Comparison of ENCODE assay signal across 8 cellular contexts in the genomic region with DNA sequence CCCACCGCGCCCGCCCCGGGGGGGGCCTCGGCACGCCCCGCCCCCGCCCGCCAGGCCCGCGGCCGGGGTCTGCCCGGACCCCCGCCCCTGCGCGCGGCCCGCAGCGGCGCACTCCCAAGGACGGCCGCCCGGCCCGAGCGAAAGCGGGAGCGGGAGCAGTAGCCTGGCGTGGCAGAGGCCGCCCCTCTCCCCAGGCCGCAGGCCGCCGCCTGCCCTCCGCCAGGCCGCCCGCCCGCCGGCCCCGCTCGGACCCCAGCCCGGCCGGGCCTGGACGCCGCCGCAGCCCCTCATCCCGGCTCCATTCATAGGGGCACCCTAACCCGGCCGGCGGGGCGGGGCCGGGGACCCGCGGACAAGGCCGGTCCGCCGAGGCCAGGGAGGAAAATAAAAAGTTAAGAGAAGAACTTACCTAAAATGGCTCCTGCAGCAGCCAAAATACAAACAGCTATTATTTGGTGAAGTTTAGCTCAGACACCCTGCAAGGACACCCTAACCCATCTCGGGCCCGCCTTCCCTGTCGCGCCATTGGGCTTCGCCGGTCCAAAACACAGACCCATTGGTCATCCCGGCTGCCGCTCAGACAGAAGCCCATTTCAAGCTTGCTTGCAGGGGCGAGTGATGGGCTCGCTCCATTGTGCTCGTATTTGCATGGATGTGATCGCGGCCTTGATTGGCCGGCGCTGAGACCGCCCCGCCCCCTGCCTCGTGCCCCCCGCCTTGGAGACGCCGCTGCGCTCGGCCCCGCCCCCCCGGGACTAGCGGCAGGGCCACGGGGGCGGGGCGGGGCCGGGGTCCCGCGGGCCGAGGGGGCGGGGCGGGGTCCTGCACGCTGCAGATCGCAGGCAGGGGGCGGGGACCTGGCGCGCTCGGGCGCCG. TPM values are rescaled to one million over a fixed set of nuclear protein-coding genes. Genes with fewer than 3 reads are reported as not detected.
DNase-seq lines count a peak whose midpoint lies in the region; ATAC-seq and TF ChIP-seq lines count a peak whose summit lies in the region.

A gene with protein sequence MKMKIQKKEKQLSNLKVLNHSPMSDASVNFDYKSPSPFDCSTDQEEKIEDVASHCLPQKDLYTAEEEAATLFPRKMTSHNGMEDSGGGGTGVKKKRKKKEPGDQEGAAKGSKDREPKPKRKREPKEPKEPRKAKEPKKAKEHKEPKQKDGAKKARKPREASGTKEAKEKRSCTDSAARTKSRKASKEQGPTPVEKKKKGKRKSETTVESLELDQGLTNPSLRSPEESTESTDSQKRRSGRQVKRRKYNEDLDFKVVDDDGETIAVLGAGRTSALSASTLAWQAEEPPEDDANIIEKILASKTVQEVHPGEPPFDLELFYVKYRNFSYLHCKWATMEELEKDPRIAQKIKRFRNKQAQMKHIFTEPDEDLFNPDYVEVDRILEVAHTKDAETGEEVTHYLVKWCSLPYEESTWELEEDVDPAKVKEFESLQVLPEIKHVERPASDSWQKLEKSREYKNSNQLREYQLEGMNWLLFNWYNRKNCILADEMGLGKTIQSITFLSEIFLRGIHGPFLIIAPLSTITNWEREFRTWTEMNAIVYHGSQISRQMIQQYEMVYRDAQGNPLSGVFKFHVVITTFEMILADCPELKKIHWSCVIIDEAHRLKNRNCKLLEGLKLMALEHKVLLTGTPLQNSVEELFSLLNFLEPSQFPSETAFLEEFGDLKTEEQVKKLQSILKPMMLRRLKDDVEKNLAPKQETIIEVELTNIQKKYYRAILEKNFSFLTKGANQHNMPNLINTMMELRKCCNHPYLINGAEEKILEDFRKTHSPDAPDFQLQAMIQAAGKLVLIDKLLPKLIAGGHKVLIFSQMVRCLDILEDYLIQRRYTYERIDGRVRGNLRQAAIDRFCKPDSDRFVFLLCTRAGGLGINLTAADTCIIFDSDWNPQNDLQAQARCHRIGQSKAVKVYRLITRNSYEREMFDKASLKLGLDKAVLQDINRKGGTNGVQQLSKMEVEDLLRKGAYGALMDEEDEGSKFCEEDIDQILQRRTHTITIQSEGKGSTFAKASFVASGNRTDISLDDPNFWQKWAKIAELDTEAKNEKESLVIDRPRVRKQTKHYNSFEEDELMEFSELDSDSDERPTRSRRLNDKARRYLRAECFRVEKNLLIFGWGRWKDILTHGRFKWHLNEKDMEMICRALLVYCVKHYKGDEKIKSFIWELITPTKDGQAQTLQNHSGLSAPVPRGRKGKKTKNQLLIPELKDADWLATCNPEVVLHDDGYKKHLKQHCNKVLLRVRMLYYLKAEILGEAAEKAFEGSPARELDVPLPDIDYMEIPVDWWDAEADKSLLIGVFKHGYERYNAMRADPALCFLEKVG (N-terminal part only) (minus strand): TSS at position 447 of the 876 bp plus-strand sequence. CDS start 67,040 bp downstream, outside the sequence.

- peak within 1 kb of the TSS; percentile 83 to 93 (median 90) for H3K27ac Mint-ChIP-seq in IgD-negative memory B cell

- no peaks in the 10 kb centered on the region for H3K36me3 Mint-ChIP-seq in IgD-negative memory B cell

- no peaks in the 10 kb centered on the region for H3K9me3 ChIP-seq in mucosa of rectum (ENCODE audit: control insufficient read depth in 2 of 2, low read length in 2 of 2)

- peak within 1 kb of the TSS; percentile 81 to 83 for H3K4me3 ChIP-seq in mucosa of rectum (ENCODE audit: low read length in 2 of 2)

- H3K4me1 Mint-ChIP-seq in IgD-negative memory B cell = peaks cover 27 to 38% (median 31%) of the 10 kb centered on the region in 3 donors

- peak; percentile 64 for TF ChIP-seq POLR2A in erythroblast (IDR thresholded peaks at IDR 0.05; ENCODE audit: low read length)

- no peaks in the 10 kb centered on the region for H3K27me3 ChIP-seq in mucosa of rectum (ENCODE audit: control insufficient read depth in 2 of 2, insufficient read depth in 2 of 2, low read length in 2 of 2)

- no peaks in the 10 kb centered on the region for H3K27me3 Mint-ChIP-seq in IgD-negative memory B cell

- ATAC-seq in GM21529 (IDR thresholded peaks at IDR 0.05; ENCODE audit: unreplicated experiment) = peak; percentile 98

- no peaks in the 10 kb centered on the region for H3K9me3 Mint-ChIP-seq in IgD-negative memory B cell

- H3K36me3 ChIP-seq in mucosa of rectum (ENCODE audit: control insufficient read depth in 2 of 2, insufficient read depth in 2 of 2, low read length in 2 of 2) = no peaks in the 10 kb centered on the region

- H3K4me1 ChIP-seq in mucosa of rectum (ENCODE audit: control insufficient read depth in 2 of 2, insufficient read depth in 2 of 2, low read length in 2 of 2) = peaks cover 11 to 12% of the 10 kb centered on the region in 2 donors

- H3K9ac ChIP-seq in mucosa of rectum (ENCODE audit: low read depth in 1 of 2, low read length in 2 of 2) = peak within 1 kb of the TSS; percentile 43 to 58

- DNase-seq in DMS 273 (lab: John Stamatoyannopoulos, UW; ENCODE audit: unreplicated experiment) (peak; percentile 99), OCI-M2 (lab: John Stamatoyannopoulos, UW; ENCODE audit: unreplicated experiment) (peak; percentile 96), activated T-cell treated with anti-CD3 and anti-CD28 coated beads for 4 hours (peak; percentile 97), erythroblast (lab: John Stamatoyannopoulos, UW) (peak; percentile 98 to 99)
- DNase-seq in stimulated activated CD8-positive, alpha-beta memory T cell treated with anti-CD3 and anti-CD28 coated beads, Interleukin-4, amount 100 ng/mL, for 48 hours = peak; percentile 99

- peak within 1 kb of the TSS; percentile 92 to 98 (median 96) for H3K4me3 Mint-ChIP-seq in IgD-negative memory B cell

- H3K27ac ChIP-seq in mucosa of rectum (ENCODE audit: low read depth in 2 of 2, low read length in 2 of 2) = peak within 1 kb of the TSS; percentile 73 to 74

RNA-seq across cellular contexts. Expression of the gene that starts here (rescaled TPM):
- polyA plus RNA-seq in IgD-negative memory B cell = 56.1 TPM

Comparison
In these comparisons a context has a peak if more than half of its experiments do, and no peak if none do; other contexts are left out.
1. Peak in every context shown above with its lines: DNase-seq, ATAC-seq, H3K4me3 ChIP-seq and H3K27ac ChIP-seq.